ENCODE assay signal across 1 cellular context in the genomic region with DNA sequence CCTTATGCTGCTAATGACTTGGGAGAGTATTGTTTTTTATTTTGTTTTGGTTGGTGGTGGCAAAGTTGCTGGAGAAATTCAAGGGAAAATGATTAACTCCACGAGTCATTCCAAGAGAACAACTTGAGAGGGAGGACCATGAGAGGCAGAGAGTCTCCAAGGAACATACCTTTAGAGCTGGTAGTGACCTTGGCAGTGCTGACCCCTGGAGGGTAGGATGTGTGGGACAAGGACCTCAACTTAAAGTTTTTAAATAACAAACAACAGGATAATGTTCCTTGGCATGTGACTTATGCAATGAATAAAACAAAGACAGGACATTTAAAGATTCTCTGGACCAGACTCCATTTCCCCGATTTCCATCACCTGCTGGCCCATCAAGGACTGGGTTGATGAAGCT.
TF ChIP-seq lines count a peak whose summit lies in the region.

No MANE protein-coding gene starts in this region.

TF ChIP-seq in H1, 55 proteins besides CTCF, POLR2A, EP300 and RAD21:
- TF ChIP-seq GTF2F1 (IDR thresholded peaks at IDR 0.05; ENCODE audit: borderline replicate concordance, low read depth, low read length), result no peak
- TF ChIP-seq SAP30 (IDR thresholded peaks at IDR 0.05; ENCODE audit: insufficient read depth, insufficient replicate concordance, low read length), result no peak
- no peak for TF ChIP-seq SP4 (IDR thresholded peaks at IDR 0.05; ENCODE audit: low read length)
- TF ChIP-seq KDM5A (IDR thresholded peaks at IDR 0.05; ENCODE audit: low read length), result no peak
- TF ChIP-seq, protein P1, sequence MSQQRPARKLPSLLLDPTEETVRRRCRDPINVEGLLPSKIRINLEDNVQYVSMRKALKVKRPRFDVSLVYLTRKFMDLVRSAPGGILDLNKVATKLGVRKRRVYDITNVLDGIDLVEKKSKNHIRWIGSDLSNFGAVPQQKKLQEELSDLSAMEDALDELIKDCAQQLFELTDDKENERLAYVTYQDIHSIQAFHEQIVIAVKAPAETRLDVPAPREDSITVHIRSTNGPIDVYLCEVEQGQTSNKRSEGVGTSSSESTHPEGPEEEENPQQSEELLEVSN (IDR thresholded peaks at IDR 0.05), result no peak
- TF ChIP-seq CBX5 (IDR thresholded peaks at IDR 0.05; ENCODE audit: low read depth, low read length), result no peak
- TF ChIP-seq NRF1 (IDR thresholded peaks at IDR 0.05; ENCODE audit: low read depth, low read length), result no peak
- TF ChIP-seq, protein P2, sequence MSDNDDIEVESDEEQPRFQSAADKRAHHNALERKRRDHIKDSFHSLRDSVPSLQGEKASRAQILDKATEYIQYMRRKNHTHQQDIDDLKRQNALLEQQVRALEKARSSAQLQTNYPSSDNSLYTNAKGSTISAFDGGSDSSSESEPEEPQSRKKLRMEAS (IDR thresholded peaks at IDR 0.05), result no peak
- TF ChIP-seq, protein P3, sequence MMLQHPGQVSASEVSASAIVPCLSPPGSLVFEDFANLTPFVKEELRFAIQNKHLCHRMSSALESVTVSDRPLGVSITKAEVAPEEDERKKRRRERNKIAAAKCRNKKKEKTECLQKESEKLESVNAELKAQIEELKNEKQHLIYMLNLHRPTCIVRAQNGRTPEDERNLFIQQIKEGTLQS (IDR thresholded peaks at IDR 0.05; ENCODE audit: insufficient read depth, low read depth, low read length), result no peak
- no peak for TF ChIP-seq ZNF274 (IDR thresholded peaks at IDR 0.05; ENCODE audit: borderline replicate concordance, extremely low read depth, low read length)
- no peak for TF ChIP-seq RBBP5 (IDR thresholded peaks at IDR 0.05; ENCODE audit: borderline replicate concordance, low read depth, low read length)
- no peak for TF ChIP-seq JUND (IDR thresholded peaks at IDR 0.05; ENCODE audit: low read length)
- TF ChIP-seq CREB1 (IDR thresholded peaks at IDR 0.05), result no peak
- TF ChIP-seq TEAD4 (IDR thresholded peaks at IDR 0.05; ENCODE audit: low read depth, low read length), result no peak
- no peak for TF ChIP-seq TBP (IDR thresholded peaks at IDR 0.05; ENCODE audit: low read depth, low read length)
- no peak for TF ChIP-seq RNF2 (IDR thresholded peaks at IDR 0.05; ENCODE audit: borderline replicate concordance, low read depth, low read length, missing control alignments, poor library complexity, severe bottlenecking)
- no peak for TF ChIP-seq RXRA (IDR thresholded peaks at IDR 0.05; ENCODE audit: insufficient read depth, low read depth, low read length)
